23 cellular contexts compared by ENCODE assay signal in the genomic region with DNA sequence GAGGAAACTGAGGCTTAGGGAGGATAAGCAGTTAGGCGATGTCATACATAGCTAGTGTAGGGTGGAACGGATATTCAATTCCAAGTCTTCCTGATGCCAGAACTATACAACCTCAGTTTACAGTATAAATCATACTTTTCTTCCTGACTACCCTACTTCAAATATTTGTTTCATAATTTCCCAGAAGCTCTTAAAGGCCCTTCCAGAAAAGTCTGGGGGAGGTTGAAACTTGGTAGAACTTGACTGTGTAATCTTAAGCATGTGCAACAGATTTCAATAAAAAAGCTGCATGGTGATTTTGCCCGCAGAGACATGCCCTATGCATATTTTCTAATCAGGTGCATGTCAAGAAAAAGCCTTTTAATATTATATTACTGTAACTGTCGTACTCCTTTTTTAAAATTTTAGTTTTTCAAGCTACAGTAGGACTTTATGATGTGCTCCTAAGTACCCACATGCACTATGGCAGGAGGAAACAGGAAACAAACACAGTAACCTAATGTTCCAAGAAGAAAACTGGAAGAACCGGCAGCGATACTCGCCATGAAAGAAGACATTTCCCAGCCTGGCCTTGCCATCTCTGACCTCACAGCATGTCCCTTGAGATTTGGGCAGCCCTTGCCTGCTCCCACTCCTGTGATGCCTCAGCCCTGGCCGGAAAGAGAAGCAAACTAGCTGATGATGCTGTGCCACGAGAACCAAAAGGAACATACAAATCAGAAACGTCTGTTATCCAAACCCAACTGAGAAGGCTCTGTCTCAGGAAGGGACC.
DNase-seq lines count a peak whose midpoint lies in the region; ATAC-seq and TF ChIP-seq lines count a peak whose summit lies in the region.
"Had no signal": no experiment of that assay in that cellular context is flagged by ENCODE, and none has a peak within 500 bp of the region (broad histone marks: within the 10 kb centered on the region; RNA-seq: fewer than 3 reads in every experiment).

No MANE protein-coding gene starts in this region.

- DNase-seq in foreskin keratinocyte (peak in 1 of 2 donors; percentile 57), NCI-H187 (lab: John Stamatoyannopoulos, UW) (no peak), G401 (ENCODE audit: low spot score) (no peak)
- no peak for DNase-seq in naive thymus-derived CD8-positive, alpha-beta T cell
- DNase-seq: activated CD4-positive, alpha-beta T cell treated with anti-CD3 and anti-CD28 coated beads, Interleukin-2, amount 50 U/mL, for 4 hours; activated gamma-delta T cell treated with Interleukin-2 at 50 U/mL for 16 hours; amniotic stem cell; caudate nucleus; MM.1S; NCI-H226; Peyer's patch; stimulated activated naive CD4-positive, alpha-beta T cell; T-helper 2 cell had no signal

- in situ Hi-C loops in G401 (cut with HindIII; ENCODE audit: low sequenced_read_pairs) = no loop called here

- H3K4me3 ChIP-seq in HEK293 (ENCODE audit: low read depth, low read length) = no peak overlapping the region
- no peak overlapping the region for H3K4me3 ChIP-seq in skeletal muscle satellite cell (ENCODE audit: low read length)
- H3K4me3 ChIP-seq: Peyer's patch, prostate gland, SK-N-MC, skin epidermis, tibial nerve had no signal

- peak; percentile 56 for ATAC-seq in foreskin keratinocyte
- no peak for ATAC-seq in naive thymus-derived CD8-positive, alpha-beta T cell
- ATAC-seq: WTC11 had no signal

- peaks cover 27% of the 10 kb centered on the region for H3K4me1 ChIP-seq in HEK293 (ENCODE audit: control insufficient read depth, insufficient read depth, low read length)
- H3K4me1 ChIP-seq in foreskin keratinocyte = peaks cover 15% of the 10 kb centered on the region
- H3K4me1 ChIP-seq in skeletal muscle satellite cell (ENCODE audit: control insufficient read depth, insufficient read depth, low read length) = peaks cover 30% of the 10 kb centered on the region
- H3K4me1 ChIP-seq: Peyer's patch, prostate gland had no signal

- no peaks in the 10 kb centered on the region for H3K36me3 Mint-ChIP-seq in naive thymus-derived CD8-positive, alpha-beta T cell
- H3K36me3 Mint-ChIP-seq: IgD-negative memory B cell, WTC11 had no signal

- no peak overlapping the region for H3K27ac Mint-ChIP-seq in naive thymus-derived CD8-positive, alpha-beta T cell
- H3K27ac Mint-ChIP-seq: IgD-negative memory B cell, nephron, WTC11 had no signal

- no peak overlapping the region for H3K4me3 Mint-ChIP-seq in naive thymus-derived CD8-positive, alpha-beta T cell
- H3K4me3 Mint-ChIP-seq: IgD-negative memory B cell, nephron, WTC11 had no signal

- no peaks in the 10 kb centered on the region for H3K9me3 Mint-ChIP-seq in naive thymus-derived CD8-positive, alpha-beta T cell
- H3K9me3 Mint-ChIP-seq: IgD-negative memory B cell, nephron had no signal

- no peak overlapping the region for H3K9ac ChIP-seq in skeletal muscle satellite cell (ENCODE audit: low read depth, low read length)

- H3K27me3 ChIP-seq in foreskin keratinocyte (no peaks in the 10 kb centered on the region), skeletal muscle satellite cell (ENCODE audit: control insufficient read depth, insufficient read depth, low read length) (no peaks in the 10 kb centered on the region)
- H3K27me3 ChIP-seq: Peyer's patch, tibial nerve had no signal

- H3K4me1 Mint-ChIP-seq in naive thymus-derived CD8-positive, alpha-beta T cell = no peaks in the 10 kb centered on the region
- H3K4me1 Mint-ChIP-seq: IgD-negative memory B cell had no signal

- CTCF ChIA-PET in HEK293 (lab: Yijun Ruan, JAX) = interaction anchor here (0.6 kb wide), 1 partner anchor 165 kb away, joined by 3 read pairs; no protein-coding TSS in a partner anchor

- POLR2A ChIA-PET in HEK293 (lab: Yijun Ruan, JAX) = no interaction called here
- POLR2A ChIA-PET in naive thymus-derived CD8-positive, alpha-beta T cell (lab: Charles Lee) = no interaction called here

- H3K4me2 ChIP-seq in skeletal muscle satellite cell (ENCODE audit: low read length) = peak overlapping the region; percentile 67

- peaks cover 0 to 3% (median 0%) of the 10 kb centered on the region in 5 donors for H3K27me3 Mint-ChIP-seq in naive thymus-derived CD8-positive, alpha-beta T cell

- TF ChIP-seq CTCF in HEK293 (tag by site-specific recombination; IDR thresholded peaks at IDR 0.05) = no peak
- no peak for TF ChIP-seq CTCF in VCaP (conservative IDR thresholded peaks at IDR 0.05)
- TF ChIP-seq CTCF in foreskin keratinocyte (conservative IDR thresholded peaks at IDR 0.05) = no peak

- no peaks in the 10 kb centered on the region for H3K36me3 ChIP-seq in HEK293 (ENCODE audit: control insufficient read depth in 2 of 2, insufficient read depth in 1 of 2, low read length in 2 of 2)
- H3K36me3 ChIP-seq in skeletal muscle satellite cell (ENCODE audit: insufficient read depth, low read length) = no peaks in the 10 kb centered on the region
- H3K36me3 ChIP-seq: Peyer's patch, prostate gland, tibial nerve had no signal

- H3K27ac ChIP-seq in HEK293 (ENCODE audit: extremely low read depth, low read depth, low read length) (no peak overlapping the region), VCaP (peak overlapping the region; percentile 81), foreskin keratinocyte (no peak overlapping the region)
- H3K27ac ChIP-seq: Peyer's patch, prostate gland, SK-N-MC, tibial nerve had no signal

- H3K9me3 ChIP-seq in HEK293 (ENCODE audit: control insufficient read depth, insufficient read depth, low read depth, low read length) (no peaks in the 10 kb centered on the region), skeletal muscle satellite cell (replicated peaks; ENCODE audit: low read length) (no peaks in the 10 kb centered on the region)
- H3K9me3 ChIP-seq: Peyer's patch, prostate gland, tibial nerve had no signal

TF ChIP-seq in HEK293, 187 proteins besides CTCF, POLR2A, EP300 and RAD21:
- TF ChIP-seq ZNF266 (tag by site-specific recombination; IDR thresholded peaks at IDR 0.05; ENCODE audit: low read depth) (no peak), SP2 (tag by site-specific recombination; IDR thresholded peaks at IDR 0.05) (no peak), ZNF423 (tag by site-specific recombination; IDR thresholded peaks at IDR 0.05) (no peak), PRDM6 (tag by site-specific recombination; IDR thresholded peaks at IDR 0.05) (peak; percentile 50), ZBTB49 (tag by site-specific recombination; IDR thresholded peaks at IDR 0.05; ENCODE audit: low read depth) (no peak), ZNF19 (tag by site-specific recombination; IDR thresholded peaks at IDR 0.05; ENCODE audit: low read depth) (no peak), ELK4 (IDR thresholded peaks at IDR 0.05; ENCODE audit: borderline replicate concordance, low read depth, low read length) (no peak)
